Comparison of ENCODE assay signal across 13 cellular contexts in the genomic region with DNA sequence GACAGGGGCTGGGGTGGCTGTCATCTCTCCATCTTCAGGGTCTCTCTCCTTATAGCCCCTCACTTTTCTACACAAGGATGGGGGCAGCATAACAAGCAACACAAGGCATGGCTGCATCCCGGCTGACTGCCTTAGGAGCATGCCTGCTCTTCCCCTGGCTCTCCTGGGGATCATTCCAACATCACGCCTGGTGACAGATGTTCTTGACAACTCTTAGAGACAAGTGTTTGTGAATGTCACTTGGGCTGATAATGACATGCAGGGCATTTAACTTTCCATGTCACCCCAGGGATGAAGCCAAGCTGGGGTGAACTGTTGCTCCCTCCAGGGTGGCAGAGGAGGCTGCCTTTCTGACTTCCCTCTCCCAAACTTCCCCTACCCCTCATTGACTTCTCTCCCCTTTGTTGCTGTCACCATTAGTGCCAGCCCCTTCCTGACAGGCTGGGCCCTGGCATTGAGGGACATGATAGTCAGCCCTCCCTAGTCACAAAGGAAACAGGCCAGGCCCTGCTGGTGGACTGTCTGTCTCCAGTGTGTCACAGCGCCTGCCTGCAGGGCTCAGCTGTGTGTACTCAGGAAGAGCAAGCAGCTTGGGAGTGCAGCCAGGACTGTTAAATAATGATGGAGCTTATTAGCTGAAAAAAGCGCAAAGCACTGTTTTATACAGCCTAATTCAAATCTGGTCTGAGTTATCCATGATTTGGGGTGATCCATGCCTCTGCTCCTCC.
DNase-seq lines count a peak whose midpoint lies in the region; ATAC-seq and TF ChIP-seq lines count a peak whose summit lies in the region.
"Had no signal": no experiment of that assay in that cellular context is flagged by ENCODE, and none has a peak within 500 bp of the region (broad histone marks: within the 10 kb centered on the region; RNA-seq: fewer than 3 reads in every experiment).

No MANE protein-coding gene starts in this region.

- no peak overlapping the region for H3K4me3 Mint-ChIP-seq in CD4-positive, alpha-beta memory T cell
- no peak overlapping the region for H3K4me3 Mint-ChIP-seq in progenitor cell of endocrine pancreas (ENCODE audit: low read depth)
- H3K4me3 Mint-ChIP-seq: natural killer cell had no signal

- no peaks in the 10 kb centered on the region for H3K9me3 Mint-ChIP-seq in CD4-positive, alpha-beta memory T cell
- H3K9me3 Mint-ChIP-seq in progenitor cell of endocrine pancreas (ENCODE audit: low read depth), result no peaks in the 10 kb centered on the region
- H3K9me3 Mint-ChIP-seq: natural killer cell had no signal

- peak overlapping the region in 1 of 7 donors; percentile 27 for H3K27ac Mint-ChIP-seq in CD4-positive, alpha-beta memory T cell
- no peak overlapping the region for H3K27ac Mint-ChIP-seq in progenitor cell of endocrine pancreas
- H3K27ac Mint-ChIP-seq: natural killer cell had no signal

- POLR2A ChIA-PET in CD4-positive, alpha-beta memory T cell (lab: Charles Lee; ENCODE audit: partially characterized antibody), result no interaction called here

- peak; percentile 72 for DNase-seq in Right ventricle myocardium inferior (ENCODE audit: missing footprints)
- no peak for DNase-seq in cardiac septum (ENCODE audit: low spot score)
- DNase-seq in SHP77 (lab: John Stamatoyannopoulos, UW), result peak; percentile 35 to 75
- DNase-seq in right cardiac atrium, result peak; percentile 26 to 73 (median 68)
- DNase-seq in left lobe of liver (ENCODE audit: low spot score), result no peak
- DNase-seq in CD4-positive, alpha-beta memory T cell, result no peak
- DNase-seq in progenitor cell of endocrine pancreas (ENCODE audit: low spot score, unreplicated experiment), result no peak
- DNase-seq: activated CD4-positive, alpha-beta T cell treated with anti-CD3 and anti-CD28 coated beads for 48 hours; effector CD8-positive, alpha-beta T cell; MM.1S; natural killer cell; stimulated activated CD4-positive, alpha-beta T cell treated with anti-CD3 and anti-CD28 coated beads, Interleukin-12 subunit alpha, Interleukin-12 subunit beta, amount 100 ng/mL, for 4 hours had no signal

- no peaks in the 10 kb centered on the region for H3K4me1 Mint-ChIP-seq in CD4-positive, alpha-beta memory T cell
- peaks cover 3% of the 10 kb centered on the region for H3K4me1 Mint-ChIP-seq in progenitor cell of endocrine pancreas (ENCODE audit: low read depth)

- H3K4me1 ChIP-seq in right cardiac atrium (ENCODE audit: control insufficient read depth, insufficient read depth, low read length), result peaks cover 3% of the 10 kb centered on the region
- no peaks in the 10 kb centered on the region for H3K4me1 ChIP-seq in CD4-positive, alpha-beta memory T cell (ENCODE audit: insufficient read depth, low read length)

- no peaks in the 10 kb centered on the region for H3K27me3 ChIP-seq in right cardiac atrium (ENCODE audit: control insufficient read depth, insufficient read depth)
- H3K27me3 ChIP-seq in CD4-positive, alpha-beta memory T cell (ENCODE audit: insufficient read depth, low read length), result no peaks in the 10 kb centered on the region

- H3K27me3 Mint-ChIP-seq in CD4-positive, alpha-beta memory T cell, result no peaks in the 10 kb centered on the region
- peaks cover 18% of the 10 kb centered on the region for H3K27me3 Mint-ChIP-seq in progenitor cell of endocrine pancreas

- ATAC-seq in Right ventricle myocardium inferior (peak; percentile 90), right cardiac atrium (peak; percentile 86 to 92), left lobe of liver (no peak), HG03108 (IDR thresholded peaks at IDR 0.05; ENCODE audit: unreplicated experiment) (no peak)
- ATAC-seq: natural killer cell had no signal

- TF ChIP-seq CTCF in progenitor cell of endocrine pancreas (IDR thresholded peaks at IDR 0.05; ENCODE audit: unreplicated experiment), result no peak

- 48% methylated on average over 4 of the region's 4 CpGs for WGBS in right cardiac atrium

- no peaks in the 10 kb centered on the region for H3K9me3 ChIP-seq in right cardiac atrium (ENCODE audit: control insufficient read depth, low read length)
- no peaks in the 10 kb centered on the region for H3K9me3 ChIP-seq in CD4-positive, alpha-beta memory T cell (ENCODE audit: control insufficient read depth in 1 of 2, low read length in 2 of 2)

- CTCF ChIA-PET in CD4-positive, alpha-beta memory T cell (lab: Charles Lee; ENCODE audit: partially characterized antibody), result no interaction called here

- H3K27ac ChIP-seq in right cardiac atrium (ENCODE audit: low read length), result peak overlapping the region; percentile 63
- no peak overlapping the region for H3K27ac ChIP-seq in CD4-positive, alpha-beta memory T cell (ENCODE audit: low read depth, low read length)

- H3K36me3 Mint-ChIP-seq in CD4-positive, alpha-beta memory T cell, result no peaks in the 10 kb centered on the region
- no peaks in the 10 kb centered on the region for H3K36me3 Mint-ChIP-seq in progenitor cell of endocrine pancreas (ENCODE audit: insufficient read depth)
- H3K36me3 Mint-ChIP-seq: natural killer cell had no signal

- no peak overlapping the region for H3K4me3 ChIP-seq in right cardiac atrium (ENCODE audit: low read length)
- no peak overlapping the region for H3K4me3 ChIP-seq in CD4-positive, alpha-beta memory T cell (ENCODE audit: low read length in 2 of 2)

- H3K36me3 ChIP-seq in CD4-positive, alpha-beta memory T cell (ENCODE audit: insufficient read depth, low read length), result no peaks in the 10 kb centered on the region

- intact Hi-C loops in Right ventricle myocardium inferior (cut with DNase I) (no loop called here), cardiac septum (cut with DNase I) (no loop called here), right cardiac atrium (cut with DNase I) (loop anchor here in 1 of 4 donors (10.0 kb wide), 1 partner anchor 89 kb away; no protein-coding TSS in a partner anchor)
- intact Hi-C loops in CD4-positive, alpha-beta memory T cell (cut with micrococcal nuclease), result no loop called here

Comparison
In these comparisons a context has a peak if more than half of its experiments do, and no peak if none do; other contexts are left out.
1. DNase-seq: peak in Right ventricle myocardium inferior (single experiment), SHP77 (2 of 2) and right cardiac atrium (3 of 3); none in cardiac septum (single experiment), left lobe of liver (single experiment), CD4-positive, alpha-beta memory T cell (0 of 5) and progenitor cell of endocrine pancreas (single experiment).
2. ATAC-seq: peak in Right ventricle myocardium inferior (single experiment) and right cardiac atrium (2 of 2); none in left lobe of liver (single experiment) and HG03108 (single experiment).